12 cellular contexts compared by ENCODE assay signal in genomic region chr4:179095585-179096228, GRCh38.
DNase-seq lines count a peak whose midpoint lies in the region; ATAC-seq and TF ChIP-seq lines count a peak whose summit lies in the region.
"Had no signal": no experiment of that assay in that cellular context is flagged by ENCODE, and none has a peak within 500 bp of the region (broad histone marks: within the 10 kb centered on the region; RNA-seq: fewer than 3 reads in every experiment).

No MANE protein-coding gene starts in this region.

- TF ChIP-seq CTCF in DND-41 (IDR thresholded peaks at IDR 0.05; ENCODE audit: borderline replicate concordance, extremely low read depth, low read length, poor library complexity, severe bottlenecking) (no peak), transverse colon (IDR thresholded peaks at IDR 0.05) (no peak)
- TF ChIP-seq CTCF in activated CD8-positive, alpha-beta T cell treated with anti-CD3 and anti-CD28 coated beads for 36 hours (IDR thresholded peaks at IDR 0.05), result no peak

- no peaks in the 10 kb centered on the region for H3K27me3 Mint-ChIP-seq in activated CD8-positive, alpha-beta T cell treated with anti-CD3 and anti-CD28 coated beads for 36 hours

- H2AFZ ChIP-seq in DND-41 (ENCODE audit: low read depth, low read length), result no peak overlapping the region

- in situ Hi-C loops in transverse colon (cut with MboI; ENCODE audit: low pct_ligation_motif_present in 1 of 4, low pct_unique_long_range_greater_than_20kb in 1 of 4, low sequenced_read_pairs in 3 of 4), result no loop called here

- H3K36me3 ChIP-seq in DND-41 (ENCODE audit: insufficient read depth, low read length) (no peaks in the 10 kb centered on the region), transverse colon (no peaks in the 10 kb centered on the region)

- TF ChIP-seq POLR2A in transverse colon (IDR thresholded peaks at IDR 0.05), result no peak

- H3K27ac ChIP-seq in DND-41 (ENCODE audit: low read length) (no peak overlapping the region), transverse colon (no peak overlapping the region)

- ATAC-seq in DND-41 (ENCODE audit: insufficient read depth, low read depth), result peak; percentile 67; the same call in 1 of the 3 replicates
- ATAC-seq in activated CD8-positive, alpha-beta T cell treated with anti-CD3 and anti-CD28 coated beads for 36 hours, result no peak
- ATAC-seq: left lobe of liver had no signal

- no peaks in the 10 kb centered on the region for H3K9me3 ChIP-seq in DND-41 (ENCODE audit: insufficient read depth, low read length, severe bottlenecking)
- peaks cover 2 to 10% of the 10 kb centered on the region in 2 donors for H3K9me3 ChIP-seq in transverse colon

- TF ChIP-seq EP300 in Ishikawa (IDR thresholded peaks at IDR 0.05; ENCODE audit: borderline replicate concordance), result no peak
- no peak for TF ChIP-seq EP300 in transverse colon (IDR thresholded peaks at IDR 0.05; ENCODE audit: low read depth)

- H3K27me3 ChIP-seq in DND-41 (ENCODE audit: insufficient read depth, low read length, poor library complexity), result no peaks in the 10 kb centered on the region
- no peaks in the 10 kb centered on the region for H3K27me3 ChIP-seq in transverse colon

- H3K4me1 ChIP-seq in DND-41 (ENCODE audit: insufficient read depth, low read length) (no peaks in the 10 kb centered on the region), transverse colon (no peaks in the 10 kb centered on the region)

- H3K4me3 ChIP-seq in DND-41 (ENCODE audit: low read depth in 1 of 2, low read length in 2 of 2), result no peak overlapping the region
- no peak overlapping the region for H3K4me3 ChIP-seq in transverse colon

- no peak overlapping the region for H3K4me2 ChIP-seq in DND-41 (ENCODE audit: insufficient read depth, low read length)

- CTCF ChIA-PET in activated CD8-positive, alpha-beta T cell treated with anti-CD3 and anti-CD28 coated beads for 36 hours (lab: Charles Lee), result no interaction called here

- H3K4me1 Mint-ChIP-seq in activated CD8-positive, alpha-beta T cell treated with anti-CD3 and anti-CD28 coated beads for 36 hours (ENCODE audit: low read depth), result no peaks in the 10 kb centered on the region

- no peak overlapping the region for H3K27ac Mint-ChIP-seq in activated CD8-positive, alpha-beta T cell treated with anti-CD3 and anti-CD28 coated beads for 36 hours

- WGBS in transverse colon (ENCODE audit: low coverage in 1 of 2), 2 donors, result 20 to 31% methylated on average over 4 of the region's 4 CpGs

- intact Hi-C loops in activated CD8-positive, alpha-beta T cell treated with anti-CD3 and anti-CD28 coated beads for 36 hours (cut with micrococcal nuclease), result no loop called here
- intact Hi-C loops in transverse colon (cut with DNase I; ENCODE audit: low total_unique reads), result no loop called here

- no peak for TF ChIP-seq RAD21 in Ishikawa (IDR thresholded peaks at IDR 0.05; ENCODE audit: low read depth)

- POLR2A ChIA-PET in activated CD8-positive, alpha-beta T cell treated with anti-CD3 and anti-CD28 coated beads for 36 hours (lab: Charles Lee), result interaction anchor here (0.6 kb wide), 1 partner anchor 78 kb away, joined by 3 read pairs; no protein-coding TSS in a partner anchor

- no peaks in the 10 kb centered on the region for H3K79me2 ChIP-seq in DND-41 (ENCODE audit: insufficient read depth, low read length)

- H4K20me1 ChIP-seq in DND-41 (ENCODE audit: insufficient read depth, low read length), result no peaks in the 10 kb centered on the region

- DNase-seq in DND-41 (peak; percentile 48), iris pigment epithelial cell (ENCODE audit: low read depth) (peak; percentile 2), transverse colon (no peak), NCI-H2029 treated with DMSO at 0.1 percent for 48 hours (lab: John Stamatoyannopoulos, UW) (no peak), COLO829 (ENCODE audit: low spot score) (no peak), hepatic stellate cell (ENCODE audit: low spot score) (no peak)
- DNase-seq in activated CD8-positive, alpha-beta T cell treated with anti-CD3 and anti-CD28 coated beads for 36 hours, result peak; percentile 3
- DNase-seq: activated CD8-positive, alpha-beta memory T cell treated with anti-CD3 and anti-CD28 coated beads for 24 hours; aorta; NCI-H187 treated with DMSO at 0.1 percent for 48 hours had no signal

- peaks cover 7% of the 10 kb centered on the region for H3K9me3 Mint-ChIP-seq in activated CD8-positive, alpha-beta T cell treated with anti-CD3 and anti-CD28 coated beads for 36 hours

- no peak overlapping the region for H3K4me3 Mint-ChIP-seq in activated CD8-positive, alpha-beta T cell treated with anti-CD3 and anti-CD28 coated beads for 36 hours

- no peaks in the 10 kb centered on the region for H3K36me3 Mint-ChIP-seq in activated CD8-positive, alpha-beta T cell treated with anti-CD3 and anti-CD28 coated beads for 36 hours (ENCODE audit: low read depth)

- H3K9ac ChIP-seq in DND-41 (ENCODE audit: low read depth, low read length), result no peak overlapping the region

TF ChIP-seq in Ishikawa, 13 proteins besides CTCF, POLR2A, EP300 and RAD21:
- no peak for TF ChIP-seq ZBTB7A (IDR thresholded peaks at IDR 0.05; ENCODE audit: low read depth)
- TF ChIP-seq, protein P1, sequence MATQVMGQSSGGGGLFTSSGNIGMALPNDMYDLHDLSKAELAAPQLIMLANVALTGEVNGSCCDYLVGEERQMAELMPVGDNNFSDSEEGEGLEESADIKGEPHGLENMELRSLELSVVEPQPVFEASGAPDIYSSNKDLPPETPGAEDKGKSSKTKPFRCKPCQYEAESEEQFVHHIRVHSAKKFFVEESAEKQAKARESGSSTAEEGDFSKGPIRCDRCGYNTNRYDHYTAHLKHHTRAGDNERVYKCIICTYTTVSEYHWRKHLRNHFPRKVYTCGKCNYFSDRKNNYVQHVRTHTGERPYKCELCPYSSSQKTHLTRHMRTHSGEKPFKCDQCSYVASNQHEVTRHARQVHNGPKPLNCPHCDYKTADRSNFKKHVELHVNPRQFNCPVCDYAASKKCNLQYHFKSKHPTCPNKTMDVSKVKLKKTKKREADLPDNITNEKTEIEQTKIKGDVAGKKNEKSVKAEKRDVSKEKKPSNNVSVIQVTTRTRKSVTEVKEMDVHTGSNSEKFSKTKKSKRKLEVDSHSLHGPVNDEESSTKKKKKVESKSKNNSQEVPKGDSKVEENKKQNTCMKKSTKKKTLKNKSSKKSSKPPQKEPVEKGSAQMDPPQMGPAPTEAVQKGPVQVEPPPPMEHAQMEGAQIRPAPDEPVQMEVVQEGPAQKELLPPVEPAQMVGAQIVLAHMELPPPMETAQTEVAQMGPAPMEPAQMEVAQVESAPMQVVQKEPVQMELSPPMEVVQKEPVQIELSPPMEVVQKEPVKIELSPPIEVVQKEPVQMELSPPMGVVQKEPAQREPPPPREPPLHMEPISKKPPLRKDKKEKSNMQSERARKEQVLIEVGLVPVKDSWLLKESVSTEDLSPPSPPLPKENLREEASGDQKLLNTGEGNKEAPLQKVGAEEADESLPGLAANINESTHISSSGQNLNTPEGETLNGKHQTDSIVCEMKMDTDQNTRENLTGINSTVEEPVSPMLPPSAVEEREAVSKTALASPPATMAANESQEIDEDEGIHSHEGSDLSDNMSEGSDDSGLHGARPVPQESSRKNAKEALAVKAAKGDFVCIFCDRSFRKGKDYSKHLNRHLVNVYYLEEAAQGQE (IDR thresholded peaks at IDR 0.05; ENCODE audit: low read depth), result peak; percentile 93

Comparison
In these comparisons a context has a peak if more than half of its experiments do, and no peak if none do; other contexts are left out.
1. DNase-seq: peak in DND-41 (single experiment), activated CD8-positive, alpha-beta T cell treated with anti-CD3 and anti-CD28 coated beads for 36 hours (single experiment) and iris pigment epithelial cell (single experiment); none in transverse colon (single experiment), NCI-H2029 treated with DMSO at 0.1 percent for 48 hours (single experiment), COLO829 (single experiment) and hepatic stellate cell (single experiment).